In genomic region chr7:99393363-99394187, GRCh38 we compare ENCODE assay signal across 8 cellular contexts. TPM values are rescaled to one million over a fixed set of nuclear protein-coding genes. Genes with fewer than 3 reads are reported as not detected.
A peak's percentile ranks its signal among the peaks of the same experiment; 100 is the strongest.
DNase-seq lines count a peak whose midpoint lies in the region; ATAC-seq and TF ChIP-seq lines count a peak whose summit lies in the region.

No MANE protein-coding gene starts in this region.

- no peak overlapping the region for H2AFZ ChIP-seq in smooth muscle cell (ENCODE audit: low read depth)

- peak overlapping the region; percentile 81 for H3K4me3 Mint-ChIP-seq in activated naive CD4-positive, alpha-beta T cell treated with anti-CD3 and anti-CD28 coated beads, Interleukin-2, amount 50 U/mL, for 24 hours
- H3K4me3 Mint-ChIP-seq in activated CD8-positive, alpha-beta T cell treated with anti-CD3 and anti-CD28 coated beads for 36 hours, result peak overlapping the region; percentile 58

- H3K4me1 ChIP-seq in iPS DF 6.9 (ENCODE audit: control insufficient read depth, insufficient read depth, low read length) (peaks cover 6% of the 10 kb centered on the region; the same call in 1 of the 2 replicates), smooth muscle cell (ENCODE audit: low read depth) (no peaks in the 10 kb centered on the region)

- H3K36me3 Mint-ChIP-seq in activated naive CD4-positive, alpha-beta T cell treated with anti-CD3 and anti-CD28 coated beads, Interleukin-2, amount 50 U/mL, for 24 hours, result peaks cover 6% of the 10 kb centered on the region
- H3K36me3 Mint-ChIP-seq in activated CD8-positive, alpha-beta T cell treated with anti-CD3 and anti-CD28 coated beads for 36 hours (ENCODE audit: low read depth), result peaks cover 51% of the 10 kb centered on the region

- H3K27ac Mint-ChIP-seq in activated naive CD4-positive, alpha-beta T cell treated with anti-CD3 and anti-CD28 coated beads, Interleukin-2, amount 50 U/mL, for 24 hours, result peak overlapping the region; percentile 35
- H3K27ac Mint-ChIP-seq in activated CD8-positive, alpha-beta T cell treated with anti-CD3 and anti-CD28 coated beads for 36 hours, result peak overlapping the region; percentile 87

- H3K4me3 ChIP-seq in iPS DF 6.9 (ENCODE audit: low read length) (peak overlapping the region; percentile 60; the same call in 1 of the 2 replicates), smooth muscle cell (peak overlapping the region; percentile 57)

- ATAC-seq in activated CD8-positive, alpha-beta T cell treated with anti-CD3 and anti-CD28 coated beads for 36 hours, result no peak
- no peak for ATAC-seq in HG03097 (IDR thresholded peaks at IDR 0.05; ENCODE audit: low FRiP score, unreplicated experiment)

- CTCF ChIA-PET in activated CD8-positive, alpha-beta T cell treated with anti-CD3 and anti-CD28 coated beads for 36 hours (lab: Charles Lee), result interaction anchor here (1.0 to 2.3 kb wide), 5 partner anchors 12 to 28 kb away, joined by 3 to 9 read pairs (median 4); partner anchors contain the start of genes BUD31 and PDAP1

- H3K27ac ChIP-seq in iPS DF 6.9 (ENCODE audit: low read length), result no peak overlapping the region
- no peak overlapping the region for H3K27ac ChIP-seq in smooth muscle cell (ENCODE audit: low read depth)

- H3K27me3 Mint-ChIP-seq in activated naive CD4-positive, alpha-beta T cell treated with anti-CD3 and anti-CD28 coated beads, Interleukin-2, amount 50 U/mL, for 24 hours, result no peaks in the 10 kb centered on the region
- H3K27me3 Mint-ChIP-seq in activated CD8-positive, alpha-beta T cell treated with anti-CD3 and anti-CD28 coated beads for 36 hours, result no peaks in the 10 kb centered on the region

- H3K4me2 ChIP-seq in smooth muscle cell, result peak overlapping the region; percentile 85

- peaks cover 13% of the 10 kb centered on the region for H3F3A ChIP-seq in smooth muscle cell (ENCODE audit: low read depth)

- POLR2A ChIA-PET in activated CD8-positive, alpha-beta T cell treated with anti-CD3 and anti-CD28 coated beads for 36 hours (lab: Charles Lee), result interaction anchor here (0.7 to 3.6 kb wide), 12 partner anchors 8 to 80 kb away, joined by 3 to 50 read pairs (median 3); partner anchors contain the start of genes BUD31 and PDAP1

- peaks cover 24% of the 10 kb centered on the region for H3K4me1 Mint-ChIP-seq in activated naive CD4-positive, alpha-beta T cell treated with anti-CD3 and anti-CD28 coated beads, Interleukin-2, amount 50 U/mL, for 24 hours
- peaks cover 21% of the 10 kb centered on the region for H3K4me1 Mint-ChIP-seq in activated CD8-positive, alpha-beta T cell treated with anti-CD3 and anti-CD28 coated beads for 36 hours (ENCODE audit: low read depth)

- H3K79me2 ChIP-seq in smooth muscle cell (ENCODE audit: low read depth), result no peaks in the 10 kb centered on the region

- H3K9me3 ChIP-seq in iPS DF 6.9 (ENCODE audit: control insufficient read depth, insufficient read depth, low read length), result no peaks in the 10 kb centered on the region
- no peaks in the 10 kb centered on the region for H3K9me3 ChIP-seq in smooth muscle cell (replicated peaks; ENCODE audit: low read depth)

- no peak for TF ChIP-seq CTCF in activated CD8-positive, alpha-beta T cell treated with anti-CD3 and anti-CD28 coated beads for 36 hours (IDR thresholded peaks at IDR 0.05)
- TF ChIP-seq CTCF in smooth muscle cell (IDR thresholded peaks at IDR 0.05; ENCODE audit: borderline replicate concordance, insufficient read depth, poor library complexity, severe bottlenecking), result no peak

- no peak overlapping the region for H3K9ac ChIP-seq in smooth muscle cell (ENCODE audit: low read depth)

- no CpG with 5 or more reads among the region's 30 CpGs for WGBS in iPS DF 6.9 (ENCODE audit: insufficient coverage, insufficient read length)
- WGBS in smooth muscle cell (ENCODE audit: low lambda C conversion rate), result 53% methylated on average over 30 of the region's 30 CpGs

- peaks cover 57% of the 10 kb centered on the region for H4K20me1 ChIP-seq in smooth muscle cell (ENCODE audit: low read depth)

- DNase-seq in activated naive CD4-positive, alpha-beta T cell treated with anti-CD3 and anti-CD28 coated beads, Interleukin-2, amount 50 U/mL, for 16 hours, result no peak
- no peak for DNase-seq in activated CD8-positive, alpha-beta T cell treated with anti-CD3 and anti-CD28 coated beads for 36 hours
- DNase-seq in iPS DF 6.9 (ENCODE audit: low read depth, low spot score), result peak; percentile 67
- no peak for DNase-seq in smooth muscle cell (lab: John Stamatoyannopoulos, UW; ENCODE audit: unreplicated experiment)
- DNase-seq in amniotic stem cell (lab: John Stamatoyannopoulos, UW), result no peak
- no peak for DNase-seq in NCI-H446 treated with DMSO at 0.1 percent for 48 hours (lab: John Stamatoyannopoulos, UW)

- intact Hi-C loops in activated CD8-positive, alpha-beta T cell treated with anti-CD3 and anti-CD28 coated beads for 36 hours (cut with micrococcal nuclease), result no loop called here

- H3K9me3 Mint-ChIP-seq in activated naive CD4-positive, alpha-beta T cell treated with anti-CD3 and anti-CD28 coated beads, Interleukin-2, amount 50 U/mL, for 24 hours, result no peaks in the 10 kb centered on the region
- no peaks in the 10 kb centered on the region for H3K9me3 Mint-ChIP-seq in activated CD8-positive, alpha-beta T cell treated with anti-CD3 and anti-CD28 coated beads for 36 hours

- H3K27me3 ChIP-seq in iPS DF 6.9 (ENCODE audit: control insufficient read depth, insufficient read depth, low read length) (no peaks in the 10 kb centered on the region), smooth muscle cell (ENCODE audit: low read depth) (no peaks in the 10 kb centered on the region)

- H3K36me3 ChIP-seq in iPS DF 6.9 (ENCODE audit: control insufficient read depth, insufficient read depth, low read length), result peaks cover 32% of the 10 kb centered on the region
- H3K36me3 ChIP-seq in smooth muscle cell (ENCODE audit: low read depth), result no peaks in the 10 kb centered on the region

RNA-seq across cellular contexts. Expression of gene PDAP1, which starts 14.8 kb away (rescaled TPM):
- total RNA-seq in activated CD8-positive, alpha-beta T cell treated with anti-CD3 and anti-CD28 coated beads for 36 hours, result 100 to 1,000 TPM; 160 TPM
- 57.5 and 89.4 TPM in 2 replicates for total RNA-seq in smooth muscle cell
- polyA plus RNA-seq in smooth muscle cell, result 77.3 and 82.1 TPM in 2 replicates

RNA-seq across cellular contexts. Expression of gene BUD31, which starts 15.2 kb away (rescaled TPM):
- total RNA-seq in activated CD8-positive, alpha-beta T cell treated with anti-CD3 and anti-CD28 coated beads for 36 hours, result 100 to 1,000 TPM; 118 to 124 TPM
- total RNA-seq in smooth muscle cell, result 97.2 and 133 TPM in 2 replicates
- polyA plus RNA-seq in smooth muscle cell, result 222 and 249 TPM in 2 replicates

RNA-seq across cellular contexts. Expression of gene ARPC1B, which starts 19.0 kb away (rescaled TPM):
- 100 to 1,000 TPM; 304 to 307 TPM for total RNA-seq in activated CD8-positive, alpha-beta T cell treated with anti-CD3 and anti-CD28 coated beads for 36 hours
- total RNA-seq in smooth muscle cell, result 105 and 167 TPM in 2 replicates
- 204 and 225 TPM in 2 replicates for polyA plus RNA-seq in smooth muscle cell

RNA-seq across cellular contexts. Expression of gene PTCD1, which starts 45.0 kb away (rescaled TPM):
- total RNA-seq in activated CD8-positive, alpha-beta T cell treated with anti-CD3 and anti-CD28 coated beads for 36 hours, result 1 to 10 TPM; 7.2 to 8.2 TPM
- total RNA-seq in smooth muscle cell, result 2.7 and 10.8 TPM in 2 replicates
- 4.5 and 6.6 TPM in 2 replicates for polyA plus RNA-seq in smooth muscle cell

RNA-seq across cellular contexts. Expression of gene CPSF4, which starts 45.2 kb away (rescaled TPM):
- total RNA-seq in activated CD8-positive, alpha-beta T cell treated with anti-CD3 and anti-CD28 coated beads for 36 hours, result 10 to 100 TPM; 62.3 to 64.6 TPM
- 23.6 and 27.1 TPM in 2 replicates for total RNA-seq in smooth muscle cell
- polyA plus RNA-seq in smooth muscle cell, result 30.3 and 37.0 TPM in 2 replicates
